ENCODE assay signal across 1 cellular context in genomic region chr19:13152854-13153626, GRCh38.
TF ChIP-seq lines count a peak whose summit lies in the region.

No MANE protein-coding gene starts in this region.

TF ChIP-seq in GM12878, 131 proteins besides CTCF, POLR2A, EP300 and RAD21 (continued from another document):
- TF ChIP-seq ZNF687 (IDR thresholded peaks at IDR 0.05) (peak; percentile 96), SMARCA5 (IDR thresholded peaks at IDR 0.05) (peak; percentile 32; the same call in 1 of the 2 replicates), WRNIP1 (IDR thresholded peaks at IDR 0.05; ENCODE audit: borderline replicate concordance, low read depth, low read length) (peak; percentile 74; the same call in 1 of the 2 replicates), ZZZ3 (IDR thresholded peaks at IDR 0.05; ENCODE audit: control insufficient read depth, insufficient read length, low read depth) (no peak), RELA (IDR thresholded peaks at IDR 0.05; ENCODE audit: borderline replicate concordance, partially characterized antibody) (peak; percentile 73), BCLAF1 (IDR thresholded peaks at IDR 0.05) (no peak), ZBED1 (IDR thresholded peaks at IDR 0.05; ENCODE audit: borderline replicate concordance) (peak; percentile 92), TCF3 (IDR thresholded peaks at IDR 0.05; ENCODE audit: borderline replicate concordance, insufficient read depth, low read depth, low read length) (peak; percentile 99), HDAC6 (IDR thresholded peaks at IDR 0.05; ENCODE audit: unreplicated experiment) (peak; percentile 90), HSF1 (IDR thresholded peaks at IDR 0.05; ENCODE audit: low read depth, low read length) (0 out of 2 replicates have a peak, but pooled peaks have one; percentile 29), PAX8 (IDR thresholded peaks at IDR 0.05) (no peak), ZBTB40 (IDR thresholded peaks at IDR 0.05; ENCODE audit: borderline replicate concordance) (no peak), IRF3 (IDR thresholded peaks at IDR 0.05) (0 out of 2 replicates have a peak, but pooled peaks have one; percentile 2), USF2 (IDR thresholded peaks at IDR 0.05; ENCODE audit: borderline replicate concordance, low read depth, low read length) (no peak), ATF3 (IDR thresholded peaks at IDR 0.05; ENCODE audit: borderline replicate concordance, extremely low read depth, low read depth, low read length) (no peak), SUPT20H (IDR thresholded peaks at IDR 0.05; ENCODE audit: borderline replicate concordance, control insufficient read depth, low read depth, low read length) (no peak), ATF7 (IDR thresholded peaks at IDR 0.05; ENCODE audit: low read depth) (peak; percentile 99), RUNX3 (IDR thresholded peaks at IDR 0.05; ENCODE audit: low read length) (no peak), BHLHE40 (IDR thresholded peaks at IDR 0.05; ENCODE audit: borderline replicate concordance in 1 of 2, low read depth in 2 of 2, low read length in 1 of 2) (peak; percentile 59 to 81), IRF4 (IDR thresholded peaks at IDR 0.05; ENCODE audit: low read depth, low read length) (peak; percentile 75), SRF (IDR thresholded peaks at IDR 0.05; ENCODE audit: low read depth in 2 of 2, low read length in 2 of 2) (peak; percentile 14 to 28; a peak in 1 of 4 replicates), FOXM1 (IDR thresholded peaks at IDR 0.05; ENCODE audit: low read depth, low read length) (no peak), REST (IDR thresholded peaks at IDR 0.05; ENCODE audit: low read depth, low read length) (peak; percentile 34; the same call in 1 of the 2 replicates), GABPA (IDR thresholded peaks at IDR 0.05; ENCODE audit: low read depth) (no peak), JUNB (IDR thresholded peaks at IDR 0.05) (no peak), RCOR1 (conservative IDR thresholded peaks at IDR 0.05; ENCODE audit: low read depth, low read length) (peak; percentile 7; the same call in 1 of the 2 replicates), SUZ12 (IDR thresholded peaks at IDR 0.05; ENCODE audit: unreplicated experiment) (no peak), CREB1 (IDR thresholded peaks at IDR 0.05; ENCODE audit: low read depth) (no peak), CEBPZ (IDR thresholded peaks at IDR 0.05; ENCODE audit: low read depth, low read length) (no peak), GATAD2B (conservative IDR thresholded peaks at IDR 0.05; ENCODE audit: low read depth) (peak; percentile 70), CREM (IDR thresholded peaks at IDR 0.05; ENCODE audit: low read depth) (peak; percentile 92), NBN (IDR thresholded peaks at IDR 0.05) (peak; percentile 100)
